In genomic region chr11:67264886-67265632, GRCh38 we compare ENCODE assay signal across 1 cellular context.
TF ChIP-seq lines count a peak whose summit lies in the region.

No MANE protein-coding gene starts in this region.

TF ChIP-seq in WTC11, 78 proteins besides CTCF, POLR2A, EP300 and RAD21 (continued from another document):
- TF ChIP-seq MAX (CRISPR knock-in tag; IDR thresholded peaks at IDR 0.05) (no peak), ARID4B (CRISPR knock-in tag; IDR thresholded peaks at IDR 0.05; ENCODE audit: borderline replicate concordance) (no peak), ATF6 (CRISPR knock-in tag; IDR thresholded peaks at IDR 0.05) (no peak), ZMAT4 (CRISPR knock-in tag; IDR thresholded peaks at IDR 0.05) (no peak), ZBTB43 (CRISPR knock-in tag; IDR thresholded peaks at IDR 0.05) (no peak), ZNF317 (CRISPR knock-in tag; IDR thresholded peaks at IDR 0.05; ENCODE audit: borderline replicate concordance, low read depth) (no peak), FOXK1 (CRISPR knock-in tag; IDR thresholded peaks at IDR 0.05) (no peak)
TF ChIP-seq in WTC11: peak in this region for 0.
